24 cellular contexts compared by ENCODE assay signal in genomic region chr20:57824909-57825308, GRCh38.
"Had no signal": no experiment of that assay in that cellular context is flagged by ENCODE, and none has a peak within 500 bp of the region (broad histone marks: within the 10 kb centered on the region; RNA-seq: fewer than 3 reads in every experiment).

No MANE protein-coding gene starts in this region.

- DNase-seq: natural killer cell; occipital lobe; ovary; psoas muscle; right cardiac atrium; stimulated activated CD4-positive, alpha-beta T cell treated with anti-CD3 and anti-CD28 coated beads, Interleukin-15, amount 100 ng/mL, for 24 hours; stimulated activated CD4-positive, alpha-beta T cell treated with anti-CD3 and anti-CD28 coated beads, Interleukin-2, amount 100 ng/mL, for 24 hours; stimulated activated CD4-positive, alpha-beta T cell treated with anti-CD3 and anti-CD28 coated beads, Interleukin-2, amount 100 ng/mL, for 48 hours; stimulated activated CD4-positive, alpha-beta T cell treated with anti-CD3 and anti-CD28 coated beads, Interleukin-4, amount 100 ng/mL, for 24 hours; stimulated activated naive B cell treated with anti-CD40 and anti-IgM and Interleukin-4, amounts not matched to agents 10 μg/mL and 1 μg/mL and 100 μg/mL, for 72 hours; stimulated activated naive CD4-positive, alpha-beta T cell treated with Interleukin-2 at 50 U/mL for 16 hours; stomach; thyroid gland; trophoblast cell; upper lobe of left lung had no signal

- H3K27me3 ChIP-seq: neural progenitor cell, ovary, thyroid gland, tibial nerve, upper lobe of left lung, vagina had no signal

- H3K4me2 ChIP-seq: neural progenitor cell, smooth muscle cell had no signal

- H3K36me3 ChIP-seq: neural progenitor cell, ovary, stomach, thoracic aorta, thyroid gland, tibial nerve, upper lobe of left lung, vagina had no signal

- H3K27ac ChIP-seq: neural progenitor cell, ovary, parathyroid adenoma, psoas muscle, skin epidermis, stomach, thoracic aorta, thyroid gland, tibial nerve, upper lobe of left lung, vagina had no signal

- ATAC-seq: natural killer cell; psoas muscle; right cardiac atrium; sciatic nerve; stimulated activated effector memory CD8-positive, alpha-beta T cell treated with anti-CD3 and anti-CD28 coated beads, Interleukin-12 subunit alpha, Interleukin-12 subunit beta, amount 100 ng/mL, for 72 hours; stimulated activated naive B cell treated with anti-CD40 and anti-IgM and Interleukin-4, amounts not matched to agents 10 μg/mL and 1 μg/mL and 100 μg/mL, for 72 hours had no signal

- H3K4me1 ChIP-seq: neural progenitor cell, parathyroid adenoma, psoas muscle, stomach, thyroid gland, tibial nerve, upper lobe of left lung had no signal

- H3K9me3 ChIP-seq: ovary, psoas muscle, stomach, thoracic aorta, thyroid gland, tibial nerve, upper lobe of left lung, vagina had no signal

- H3K4me3 ChIP-seq: neural progenitor cell, ovary, psoas muscle, skin epidermis, smooth muscle cell, stomach, thoracic aorta, thyroid gland, tibial nerve, upper lobe of left lung, vagina had no signal
